20 cellular contexts compared by ENCODE assay signal in genomic region chr2:85758361-85759256, GRCh38. TPM values are rescaled to one million over a fixed set of nuclear protein-coding genes. Genes with fewer than 3 reads are reported as not detected.
A peak's percentile ranks its signal among the peaks of the same experiment; 100 is the strongest.
DNase-seq lines count a peak whose midpoint lies in the region; ATAC-seq, FAIRE-seq and TF ChIP-seq lines count a peak whose summit lies in the region.
"Had no signal": no experiment of that assay in that cellular context is flagged by ENCODE, and none has a peak within 500 bp of the region (broad histone marks: within the 10 kb centered on the region; RNA-seq: fewer than 3 reads in every experiment).

No MANE protein-coding gene starts in this region.

- intact Hi-C loops in psoas muscle (cut with DNase I) = no loop called here

- H3K4me2 ChIP-seq in fibroblast of lung (ENCODE audit: extremely low read depth, insufficient read depth, low read length) = peak overlapping the region; percentile 20

- H3K4me3 ChIP-seq in fibroblast of lung (replicated peaks in 1 of 4; ENCODE audit: control extremely low read depth in 1 of 4, insufficient read depth in 1 of 4, low read depth in 3 of 4, low read length in 4 of 4) (no peak overlapping the region), psoas muscle (peak overlapping the region; percentile 28)
- H3K4me3 ChIP-seq in effector memory CD4-positive, alpha-beta T cell (ENCODE audit: insufficient read depth, low read depth, low read length, poor library complexity, severe bottlenecking) = no peak overlapping the region
- H3K4me3 ChIP-seq: cardiac muscle cell had no signal

- peaks cover 69% of the 10 kb centered on the region for H3K79me2 ChIP-seq in fibroblast of lung (ENCODE audit: control insufficient read depth, insufficient read depth, low read length)

- FAIRE-seq in RCC 7860 (lab: Jason Lieb, UNC) = no peak
- FAIRE-seq: endometrium had no signal

- no peaks in the 10 kb centered on the region for H4K20me1 ChIP-seq in fibroblast of lung (ENCODE audit: control insufficient read depth, extremely low read depth, insufficient read depth, low read length)

- H3K9ac ChIP-seq in fibroblast of lung (ENCODE audit: insufficient read depth, low read length) = no peak overlapping the region

- DNase-seq in DMS53 (lab: John Stamatoyannopoulos, UW) = peak; percentile 99
- DNase-seq in NCI-H510A (lab: John Stamatoyannopoulos, UW) = peak; percentile 82
- no peak for DNase-seq in fibroblast of lung (ENCODE audit: low read depth in 2 of 2)
- no peak for DNase-seq in psoas muscle
- DNase-seq in NCI-H2107 (lab: John Stamatoyannopoulos, UW) = no peak
- DNase-seq in effector memory CD4-positive, alpha-beta T cell = no peak
- no peak for DNase-seq in RCC 7860 (ENCODE audit: low spot score)
- DNase-seq: activated naive CD4-positive, alpha-beta T cell; hippocampal formation; mesendoderm; NCI-H187; PC-3; stimulated activated CD4-positive, alpha-beta T cell treated with anti-CD3 and anti-CD28 coated beads, Interleukin-2, amount 100 ng/mL, for 24 hours had no signal

- no peak for TF ChIP-seq CTCF in fibroblast of lung (conservative IDR thresholded peaks at IDR 0.05 in 1 of 2, IDR thresholded peaks at IDR 0.05 in 1 of 2; ENCODE audit: low read depth in 1 of 2, low read length in 2 of 2)
- no peak for TF ChIP-seq CTCF in psoas muscle (IDR thresholded peaks at IDR 0.05)

- H3K9me3 ChIP-seq in fibroblast of lung (ENCODE audit: control insufficient read depth, insufficient read depth, low read depth, low read length) (no peaks in the 10 kb centered on the region), psoas muscle (no peaks in the 10 kb centered on the region)
- H3K9me3 ChIP-seq in effector memory CD4-positive, alpha-beta T cell (ENCODE audit: control insufficient read depth, low read length) = no peaks in the 10 kb centered on the region

- H3K27me3 ChIP-seq in fibroblast of lung (ENCODE audit: control insufficient read depth, insufficient read depth, low read length) (no peaks in the 10 kb centered on the region), psoas muscle (ENCODE audit: insufficient read depth in 3 of 3, low read length in 2 of 3) (no peaks in the 10 kb centered on the region)
- peaks cover 51% of the 10 kb centered on the region for H3K27me3 ChIP-seq in effector memory CD4-positive, alpha-beta T cell (replicated peaks; ENCODE audit: control insufficient read depth, insufficient read depth, low read length, poor library complexity, severe bottlenecking)

- H3K27ac ChIP-seq in fibroblast of lung (ENCODE audit: insufficient read depth, low read length) (no peak overlapping the region), psoas muscle (no peak overlapping the region)
- H3K27ac ChIP-seq in effector memory CD4-positive, alpha-beta T cell (ENCODE audit: insufficient read depth, low read length, poor library complexity, severe bottlenecking) = no peak overlapping the region
- H3K27ac ChIP-seq: C4-2B, cardiac muscle cell had no signal

- ATAC-seq in psoas muscle (peak in 2 of 4 donors; percentile 28 to 44), HG02798 (IDR thresholded peaks at IDR 0.05; ENCODE audit: poor library complexity, unreplicated experiment) (no peak)
- ATAC-seq: HCT116, PC-3 had no signal

- WGBS in psoas muscle, 3 donors = 54 to 76% (median 64%) methylated on average over 17 to 19 of the region's 19 CpGs

- H3K36me3 ChIP-seq in fibroblast of lung (ENCODE audit: control insufficient read depth, insufficient read depth, low read length) (peaks cover 8% of the 10 kb centered on the region), psoas muscle (ENCODE audit: insufficient read depth in 1 of 2, low read depth in 1 of 2) (peaks cover 0 to 25% of the 10 kb centered on the region in 2 donors)
- H3K36me3 ChIP-seq in effector memory CD4-positive, alpha-beta T cell (ENCODE audit: control insufficient read depth, insufficient read depth, low read length) = no peaks in the 10 kb centered on the region
- H3K36me3 ChIP-seq: cardiac muscle cell had no signal

- no peak overlapping the region for H2AFZ ChIP-seq in fibroblast of lung (ENCODE audit: low read length)

- H3K4me1 ChIP-seq in fibroblast of lung (ENCODE audit: control insufficient read depth, extremely low read depth, insufficient read depth, low read length) (peaks cover 6% of the 10 kb centered on the region), psoas muscle (peaks cover 51% of the 10 kb centered on the region)
- peaks cover 18% of the 10 kb centered on the region for H3K4me1 ChIP-seq in effector memory CD4-positive, alpha-beta T cell (ENCODE audit: control insufficient read depth, insufficient read depth, low read length, poor library complexity, severe bottlenecking)

RNA-seq across cellular contexts. Expression of gene ATOH8, which starts 4.8 kb away (rescaled TPM):
- total RNA-seq in fibroblast of lung (19.0 and 19.2 TPM in 2 replicates), psoas muscle (10 to 100 TPM; 22.0 to 82.1 (median 57.3) TPM)
- polyA plus RNA-seq in fibroblast of lung (5.6 and 7.1 TPM in 2 replicates), psoas muscle (10 to 100 TPM; 48.7 to 77.2 (median 59.4) TPM)
- polyA plus RNA-seq in fibroblast of lung (2012) = 11.7 and 17.4 TPM in 2 replicates
- 12.8 and 15.6 TPM in 2 replicates for polyA minus RNA-seq in fibroblast of lung (ENCODE audit: low replicate concordance)
- total RNA-seq: activated CD8-positive, alpha-beta memory T cell treated with anti-CD3 and anti-CD28 coated beads for 36 hours had no signal
- polyA plus RNA-seq: IgD-negative memory B cell had no signal

Comparison
In these comparisons a context has a peak if more than half of its experiments do, and no peak if none do; other contexts are left out.
1. DNase-seq: peak in DMS53 (single experiment) and NCI-H510A (single experiment); none in fibroblast of lung (0 of 2), psoas muscle (0 of 2), NCI-H2107 (single experiment), effector memory CD4-positive, alpha-beta T cell (0 of 3) and RCC 7860 (single experiment).